Comparison of ENCODE assay signal across 35 cellular contexts in the genomic region with DNA sequence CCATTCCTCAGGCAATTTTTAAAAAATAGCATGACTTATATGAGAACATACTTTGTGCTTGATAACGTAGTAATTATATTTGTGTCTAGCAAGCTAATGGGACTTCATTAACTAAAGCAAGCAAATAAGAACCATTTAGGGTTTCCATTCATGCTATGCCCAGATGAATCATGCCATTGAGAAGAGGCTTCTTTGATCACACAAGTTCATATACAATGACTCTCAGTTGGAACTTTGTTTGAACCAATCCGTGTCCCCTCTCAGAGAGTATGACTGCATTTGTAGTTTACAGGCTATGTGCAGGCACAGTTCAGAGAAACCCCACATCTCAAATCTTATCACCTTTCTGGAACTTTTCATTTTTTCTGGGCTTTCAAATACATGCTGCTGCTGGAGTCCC.
"Had no signal": no experiment of that assay in that cellular context is flagged by ENCODE, and none has a peak within 500 bp of the region (broad histone marks: within the 10 kb centered on the region; RNA-seq: fewer than 3 reads in every experiment).

No MANE protein-coding gene starts in this region.

- H3K36me3 Mint-ChIP-seq: activated CD4-positive, alpha-beta memory T cell treated with anti-CD3 and anti-CD28 coated beads for 36 hours; activated CD8-positive, alpha-beta memory T cell treated with anti-CD3 and anti-CD28 coated beads, Interleukin-2, amount 10 ng/mL, durations not matched to agents 7 days and 5 days; activated naive CD4-positive, alpha-beta T cell treated with anti-CD3 and anti-CD28 coated beads, Interleukin-2, amount 10 ng/mL, durations not matched to agents 7 days and 5 days; activated naive CD4-positive, alpha-beta T cell treated with anti-CD3 and anti-CD28 coated beads, Interleukin-2, amount 50 U/mL, for 24 hours; activated naive CD8-positive, alpha-beta T cell; activated naive CD8-positive, alpha-beta T cell treated with anti-CD3 and anti-CD28 coated beads, Interleukin-2, amount 10 ng/mL, durations not matched to agents 7 days and 5 days had no signal

- H3K27me3 ChIP-seq: ascending aorta, body of pancreas, brain microvascular endothelial cell, breast epithelium had no signal

- H3K9me3 Mint-ChIP-seq: activated B cell treated with CpG ODN at 0.5 μM for 24 hours; activated CD4-positive, alpha-beta memory T cell treated with anti-CD3 and anti-CD28 coated beads for 36 hours; activated CD4-positive, alpha-beta T cell treated with anti-CD3 and anti-CD28 coated beads, Interleukin-2, amount 10 ng/mL, durations not matched to agents 24 days and 14 days; activated CD8-positive, alpha-beta T cell treated with anti-CD3 and anti-CD28 coated beads for 36 hours; activated naive CD4-positive, alpha-beta T cell treated with anti-CD3 and anti-CD28 coated beads, Interleukin-2, amount 10 ng/mL, durations not matched to agents 7 days and 5 days; activated naive CD4-positive, alpha-beta T cell treated with anti-CD3 and anti-CD28 coated beads, Interleukin-2, amount 50 U/mL, for 24 hours; activated naive CD8-positive, alpha-beta T cell treated with anti-CD3 and anti-CD28 coated beads, Interleukin-2, amount 10 ng/mL, durations not matched to agents 7 days and 5 days; activated naive CD8-positive, alpha-beta T cell treated with anti-CD3 and anti-CD28 coated beads, Interleukin-2, amount 50 U/mL, for 24 hours; activated T-cell treated with anti-CD3 and anti-CD28 coated beads, Interleukin-2, amount 50 U/mL, for 24 hours; activated T-helper 2 cell treated with anti-CD3 and anti-CD28 coated beads, Interferon-gamma antibody, Interleukin-2, Interleukin-4, amounts not matched to agents 10 μg/mL and 5 μg/mL and 100 μg/mL, durations not matched to agents 14 hours and 24 hours and 36 hours; T-helper 1 cell treated with Interleukin-12 subunit alpha and Interleukin-12 subunit beta and Interleukin-4 antibody, amounts not matched to agents 30 μg/mL and 1 μg/mL, for 36 hours; T-helper 2 cell treated with Interferon-gamma antibody and Interleukin-4, amounts not matched to agents 5 μg/mL and 100 μg/mL, for 36 hours had no signal

- ATAC-seq: activated CD8-positive, alpha-beta memory T cell treated with anti-CD3 and anti-CD28 coated beads, Interleukin-2, amount 10 ng/mL, durations not matched to agents 7 days and 5 days; activated CD8-positive, alpha-beta T cell treated with anti-CD3 and anti-CD28 coated beads for 36 hours; activated naive CD8-positive, alpha-beta T cell treated with anti-CD3 and anti-CD28 coated beads, Interleukin-2, amount 50 U/mL, for 24 hours; body of pancreas had no signal

- H3K4me1 Mint-ChIP-seq: activated B cell treated with CpG ODN at 0.5 μM for 24 hours; activated CD4-positive, alpha-beta T cell treated with anti-CD3 and anti-CD28 coated beads, Interleukin-2, amount 10 ng/mL, durations not matched to agents 24 days and 14 days; activated CD8-positive, alpha-beta memory T cell treated with anti-CD3 and anti-CD28 coated beads, Interleukin-2, amount 10 ng/mL, durations not matched to agents 7 days and 5 days; activated naive CD4-positive, alpha-beta T cell treated with anti-CD3 and anti-CD28 coated beads, Interleukin-2, amount 10 ng/mL, durations not matched to agents 7 days and 5 days; activated naive CD4-positive, alpha-beta T cell treated with anti-CD3 and anti-CD28 coated beads, Interleukin-2, amount 50 U/mL, for 24 hours; activated naive CD8-positive, alpha-beta T cell treated with anti-CD3 and anti-CD28 coated beads, Interleukin-2, amount 10 ng/mL, durations not matched to agents 7 days and 5 days; activated naive CD8-positive, alpha-beta T cell treated with anti-CD3 and anti-CD28 coated beads, Interleukin-2, amount 50 U/mL, for 24 hours had no signal

- FAIRE-seq: TTC549 had no signal

- H3K4me1 ChIP-seq: body of pancreas, breast epithelium had no signal

- H3K36me3 ChIP-seq: brain microvascular endothelial cell, breast epithelium had no signal

- H3K9me3 ChIP-seq: ascending aorta, body of pancreas, breast epithelium had no signal

- H3K27ac Mint-ChIP-seq: activated B cell treated with CpG ODN at 0.5 μM for 24 hours; activated CD4-positive, alpha-beta memory T cell treated with anti-CD3 and anti-CD28 coated beads for 36 hours; activated CD4-positive, alpha-beta T cell treated with anti-CD3 and anti-CD28 coated beads, Interleukin-2, amount 10 ng/mL, durations not matched to agents 24 days and 14 days; activated CD8-positive, alpha-beta memory T cell treated with anti-CD3 and anti-CD28 coated beads, Interleukin-2, amount 10 ng/mL, durations not matched to agents 7 days and 5 days; activated CD8-positive, alpha-beta T cell treated with anti-CD3 and anti-CD28 coated beads for 36 hours; activated naive CD4-positive, alpha-beta T cell treated with anti-CD3 and anti-CD28 coated beads, Interleukin-2, amount 10 ng/mL, durations not matched to agents 7 days and 5 days; activated naive CD4-positive, alpha-beta T cell treated with anti-CD3 and anti-CD28 coated beads, Interleukin-2, amount 50 U/mL, for 24 hours; activated naive CD8-positive, alpha-beta T cell; activated naive CD8-positive, alpha-beta T cell treated with anti-CD3 and anti-CD28 coated beads, Interleukin-2, amount 10 ng/mL, durations not matched to agents 7 days and 5 days; activated naive CD8-positive, alpha-beta T cell treated with anti-CD3 and anti-CD28 coated beads, Interleukin-2, amount 50 U/mL, for 24 hours; activated T-cell treated with anti-CD3 and anti-CD28 coated beads, Interleukin-2, amount 50 U/mL, for 24 hours; activated T-helper 2 cell treated with anti-CD3 and anti-CD28 coated beads, Interferon-gamma antibody, Interleukin-2, Interleukin-4, amounts not matched to agents 10 μg/mL and 5 μg/mL and 100 μg/mL, durations not matched to agents 14 hours and 24 hours and 36 hours; T-helper 1 cell treated with Interleukin-12 subunit alpha and Interleukin-12 subunit beta and Interleukin-4 antibody, amounts not matched to agents 30 μg/mL and 1 μg/mL, for 36 hours; T-helper 2 cell treated with Interferon-gamma antibody and Interleukin-4, amounts not matched to agents 5 μg/mL and 100 μg/mL, for 36 hours had no signal

- DNase-seq: activated B cell treated with CpG ODN at 0.5 μM for 24 hours; activated CD4-positive, alpha-beta memory T cell treated with anti-CD3 and anti-CD28 coated beads for 36 hours; activated CD4-positive, alpha-beta T cell treated with anti-CD3 and anti-CD28 coated beads for 4 hours; activated CD4-positive, alpha-beta T cell treated with anti-CD3 and anti-CD28 coated beads, Interleukin-2, amount 10 ng/mL, durations not matched to agents 24 days and 14 days; activated CD4-positive, alpha-beta T cell treated with anti-CD3 and anti-CD28 coated beads, Interleukin-2, amount 50 U/mL, for 1 hour; activated CD4-positive, alpha-beta T cell treated with anti-CD3 and anti-CD28 coated beads, Interleukin-2, amount 50 U/mL, for 4 hours; activated CD4-positive, CD25-positive, alpha-beta regulatory T cell treated with anti-CD3 and anti-CD28 coated beads, Interleukin-2, amount 50 U/mL, for 72 hours; activated CD8-positive, alpha-beta memory T cell treated with anti-CD3 and anti-CD28 coated beads, Interleukin-2, amount 10 ng/mL, durations not matched to agents 7 days and 5 days; activated CD8-positive, alpha-beta memory T cell treated with anti-CD3 and anti-CD28 coated beads, Interleukin-2, amount 50 U/mL, for 48 hours; activated CD8-positive, alpha-beta T cell treated with anti-CD3 and anti-CD28 coated beads for 36 hours; activated effector memory CD4-positive, alpha-beta T cell treated with Interleukin-2 at 50 U/mL for 16 hours; activated gamma-delta T cell; activated naive CD4-positive, alpha-beta T cell treated with anti-CD3 and anti-CD28 coated beads, Interleukin-2, amount 10 ng/mL, durations not matched to agents 7 days and 5 days; activated naive CD4-positive, alpha-beta T cell treated with Interleukin-2 at 50 U/mL for 16 hours; activated naive CD8-positive, alpha-beta T cell treated with anti-CD3 and anti-CD28 coated beads, Interleukin-2, amount 10 ng/mL, durations not matched to agents 7 days and 5 days; activated naive CD8-positive, alpha-beta T cell treated with anti-CD3 and anti-CD28 coated beads, Interleukin-2, amount 50 U/mL, for 24 hours; activated T-cell treated with anti-CD3 and anti-CD28 coated beads, Interleukin-2, amount 50 U/mL, for 24 hours; activated T-cell treated with anti-CD3 and anti-CD28 coated beads, Interleukin-2, amount 50 U/mL, for 48 hours; amygdala; anterior cingulate cortex; body of pancreas; brain microvascular endothelial cell; central memory CD4-positive, alpha-beta T cell; T-helper 1 cell; T-helper 2 cell; T-helper 9 cell had no signal

- H3K4me3 ChIP-seq: ascending aorta, body of pancreas, breast epithelium had no signal

- H3K27ac ChIP-seq: body of pancreas, brain microvascular endothelial cell, breast epithelium, VCaP had no signal

- H3K27me3 Mint-ChIP-seq: activated B cell treated with CpG ODN at 0.5 μM for 24 hours; activated CD4-positive, alpha-beta memory T cell treated with anti-CD3 and anti-CD28 coated beads for 36 hours; activated naive CD8-positive, alpha-beta T cell treated with anti-CD3 and anti-CD28 coated beads, Interleukin-2, amount 50 U/mL, for 24 hours had no signal

- H3K4me3 Mint-ChIP-seq: activated B cell treated with CpG ODN at 0.5 μM for 24 hours; activated CD4-positive, alpha-beta memory T cell treated with anti-CD3 and anti-CD28 coated beads for 36 hours; activated CD4-positive, alpha-beta T cell treated with anti-CD3 and anti-CD28 coated beads, Interleukin-2, amount 10 ng/mL, durations not matched to agents 24 days and 14 days; activated CD8-positive, alpha-beta memory T cell treated with anti-CD3 and anti-CD28 coated beads, Interleukin-2, amount 10 ng/mL, durations not matched to agents 7 days and 5 days; activated CD8-positive, alpha-beta T cell treated with anti-CD3 and anti-CD28 coated beads for 36 hours; activated naive CD4-positive, alpha-beta T cell treated with anti-CD3 and anti-CD28 coated beads, Interleukin-2, amount 10 ng/mL, durations not matched to agents 7 days and 5 days; activated naive CD4-positive, alpha-beta T cell treated with anti-CD3 and anti-CD28 coated beads, Interleukin-2, amount 50 U/mL, for 24 hours; activated naive CD8-positive, alpha-beta T cell; activated naive CD8-positive, alpha-beta T cell treated with anti-CD3 and anti-CD28 coated beads, Interleukin-2, amount 10 ng/mL, durations not matched to agents 7 days and 5 days; activated naive CD8-positive, alpha-beta T cell treated with anti-CD3 and anti-CD28 coated beads, Interleukin-2, amount 50 U/mL, for 24 hours; activated T-cell treated with anti-CD3 and anti-CD28 coated beads, Interleukin-2, amount 50 U/mL, for 24 hours; T-helper 1 cell treated with Interleukin-12 subunit alpha and Interleukin-12 subunit beta and Interleukin-4 antibody, amounts not matched to agents 30 μg/mL and 1 μg/mL, for 36 hours; T-helper 2 cell treated with Interferon-gamma antibody and Interleukin-4, amounts not matched to agents 5 μg/mL and 100 μg/mL, for 36 hours had no signal
